In genomic region chr20:57390604-57391438, GRCh38 we compare ENCODE assay signal across 1 cellular context.
TF ChIP-seq lines count a peak whose summit lies in the region.

RBM38 (plus strand) TSS chr20:57391396; CDS start chr20:57391582, 186 bp downstream.

TF ChIP-seq in HCT116, 20 proteins besides CTCF, POLR2A, EP300 and RAD21 (continued from another document):
- TF ChIP-seq, protein P1, sequence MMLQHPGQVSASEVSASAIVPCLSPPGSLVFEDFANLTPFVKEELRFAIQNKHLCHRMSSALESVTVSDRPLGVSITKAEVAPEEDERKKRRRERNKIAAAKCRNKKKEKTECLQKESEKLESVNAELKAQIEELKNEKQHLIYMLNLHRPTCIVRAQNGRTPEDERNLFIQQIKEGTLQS (IDR thresholded peaks at IDR 0.05), result no peak
